ENCODE assay signal across 1 cellular context in the genomic region with DNA sequence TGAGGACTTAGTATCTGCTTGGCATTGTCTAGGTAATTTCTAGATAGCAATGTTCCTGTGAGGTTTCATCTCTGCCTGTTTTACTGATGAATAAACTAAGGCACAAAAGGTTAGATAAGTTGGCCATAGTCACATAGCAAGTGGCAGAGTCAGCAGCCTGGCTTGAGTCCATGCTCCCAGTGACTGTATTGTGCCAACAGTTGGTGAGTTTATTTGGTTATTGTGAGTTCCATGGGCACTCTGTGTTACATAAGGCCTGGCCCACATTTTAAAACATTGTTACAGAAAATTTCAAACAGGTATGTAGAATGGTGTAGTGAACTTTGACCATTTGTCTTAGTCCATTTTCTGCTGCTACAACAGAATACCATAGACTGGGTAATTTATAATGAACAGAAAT.
TF ChIP-seq lines count a peak whose summit lies in the region.

No MANE protein-coding gene starts in this region.

TF ChIP-seq in endothelial cell of umbilical vein, 7 proteins besides CTCF, POLR2A, EP300 and RAD21:
- TF ChIP-seq JUN (IDR thresholded peaks at IDR 0.05; ENCODE audit: borderline replicate concordance, insufficient read depth, insufficient read length, low read depth) (no peak), POLR2AphosphoS5 (IDR thresholded peaks at IDR 0.05; ENCODE audit: insufficient read depth, low read depth, low read length) (no peak), GATA2 (IDR thresholded peaks at IDR 0.05; ENCODE audit: insufficient read depth, insufficient read length, low read depth, low read length) (no peak), MYC (IDR thresholded peaks at IDR 0.05; ENCODE audit: low read depth, low read length) (no peak), FOS (IDR thresholded peaks at IDR 0.05; ENCODE audit: borderline replicate concordance, insufficient read depth, low read length) (no peak), EZH2 (IDR thresholded peaks at IDR 0.05; ENCODE audit: borderline replicate concordance, low read depth, low read length, severe bottlenecking) (no peak)
- TF ChIP-seq, protein P1, sequence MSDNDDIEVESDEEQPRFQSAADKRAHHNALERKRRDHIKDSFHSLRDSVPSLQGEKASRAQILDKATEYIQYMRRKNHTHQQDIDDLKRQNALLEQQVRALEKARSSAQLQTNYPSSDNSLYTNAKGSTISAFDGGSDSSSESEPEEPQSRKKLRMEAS (IDR thresholded peaks at IDR 0.05; ENCODE audit: insufficient read depth, insufficient read length): no peak
